ENCODE assay signal across 10 cellular contexts in the genomic region with DNA sequence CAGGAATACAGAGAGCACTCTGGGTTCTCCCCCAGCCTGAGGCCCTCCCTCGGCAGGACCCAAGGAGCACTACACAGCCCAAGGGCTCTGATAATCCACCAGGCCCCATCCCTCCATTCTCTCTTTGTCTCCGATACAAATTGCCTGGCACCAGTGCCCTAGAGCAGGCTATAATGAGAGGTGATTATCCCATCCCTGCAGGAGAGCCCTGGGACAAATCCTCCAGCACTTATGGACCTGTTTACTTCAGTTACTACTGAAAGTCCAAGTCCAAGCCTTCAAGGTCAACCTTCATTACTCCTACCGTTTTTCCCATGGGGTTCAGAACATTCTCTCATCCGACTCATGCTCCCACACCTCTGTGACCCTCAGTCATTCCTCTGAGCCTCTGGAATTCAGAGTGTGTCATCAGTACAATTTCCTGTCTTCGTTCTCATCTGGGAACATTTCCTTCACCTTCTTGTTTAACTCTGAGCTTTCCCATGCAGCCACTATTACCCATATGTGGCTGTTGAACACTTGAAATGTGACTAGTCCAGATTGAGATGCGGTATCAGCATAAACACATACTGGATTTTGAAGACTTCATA.
DNase-seq lines count a peak whose midpoint lies in the region; ATAC-seq and TF ChIP-seq lines count a peak whose summit lies in the region.
"Had no signal": no experiment of that assay in that cellular context is flagged by ENCODE, and none has a peak within 500 bp of the region (broad histone marks: within the 10 kb centered on the region; RNA-seq: fewer than 3 reads in every experiment).

No MANE protein-coding gene starts in this region.

- intact Hi-C loops in heart left ventricle (cut with DNase I) = loop anchor here in 1 of 10 donors (5.0 kb wide), 1 partner anchor 40 kb away; no protein-coding TSS in a partner anchor

- DNase-seq in heart left ventricle (no peak), right atrium auricular region (ENCODE audit: low spot score) (no peak), SW480 (ENCODE audit: low spot score) (peak; percentile 22), foreskin fibroblast (peak; percentile 84 to 90), smooth muscle cell of the brain vasculature (ENCODE audit: low read depth, low spot score) (peak; percentile 43), H7 (no peak), NCI-H510A treated with DMSO at 0.1 percent for 48 hours (lab: John Stamatoyannopoulos, UW) (no peak)
- DNase-seq: sigmoid colon had no signal

- TF ChIP-seq POLR2A in heart left ventricle (IDR thresholded peaks at IDR 0.05) = no peak

- H3K4me1 ChIP-seq in heart left ventricle (peaks cover 0 to 52% (median 27%) of the 10 kb centered on the region in 12 donors), right atrium auricular region (peaks cover 0 to 18% of the 10 kb centered on the region in 2 donors)
- H3K4me1 ChIP-seq: A549 had no signal

- H3K4me3 ChIP-seq in heart left ventricle (no peak overlapping the region), right atrium auricular region (no peak overlapping the region), foreskin fibroblast (ENCODE audit: low read depth in 1 of 2, low read length in 2 of 2) (no peak overlapping the region), H7 (ENCODE audit: insufficient read depth, low read depth, low read length) (no peak overlapping the region)
- H3K4me3 ChIP-seq: A549, sigmoid colon had no signal

- ATAC-seq in heart left ventricle (peak in 2 of 4 donors; percentile 40 to 46), HG02852 (IDR thresholded peaks at IDR 0.05; ENCODE audit: unreplicated experiment) (no peak)

- peak overlapping the region; percentile 11 to 88 (median 62) for H3K27ac ChIP-seq in heart left ventricle
- H3K27ac ChIP-seq in right atrium auricular region = peak overlapping the region in 1 of 2 donors; percentile 9
- H3K27ac ChIP-seq: A549, sigmoid colon had no signal

- TF ChIP-seq CTCF in heart left ventricle (IDR thresholded peaks at IDR 0.05) (no peak), right atrium auricular region (IDR thresholded peaks at IDR 0.05) (no peak), foreskin fibroblast (IDR thresholded peaks at IDR 0.05; ENCODE audit: low read depth, low read length) (no peak)

- H3K27me3 ChIP-seq in heart left ventricle = no peaks in the 10 kb centered on the region
- H3K27me3 ChIP-seq in right atrium auricular region = no peaks in the 10 kb centered on the region
- no peaks in the 10 kb centered on the region; the same call in none of the 2 replicates for H3K27me3 ChIP-seq in H7 (ENCODE audit: control insufficient read depth, insufficient read depth, low read length)
- H3K27me3 ChIP-seq: sigmoid colon had no signal

- H3K9me3 ChIP-seq in heart left ventricle = no peaks in the 10 kb centered on the region
- H3K9me3 ChIP-seq in right atrium auricular region = no peaks in the 10 kb centered on the region
- H3K9me3 ChIP-seq: A549, sigmoid colon had no signal

- WGBS in heart left ventricle, 4 donors = 43 to 46% (median 45%) methylated on average over 6 of the region's 6 CpGs

- H3K36me3 ChIP-seq in heart left ventricle (no peaks in the 10 kb centered on the region), right atrium auricular region (no peaks in the 10 kb centered on the region), H7 (replicated peaks; ENCODE audit: control insufficient read depth, insufficient read depth, low read length) (no peaks in the 10 kb centered on the region)
- H3K36me3 ChIP-seq: sigmoid colon had no signal

Comparison
In these comparisons a context has a peak if more than half of its experiments do, and no peak if none do; other contexts are left out.
1. DNase-seq: peak in SW480 (single experiment), foreskin fibroblast (2 of 2) and smooth muscle cell of the brain vasculature (single experiment); none in heart left ventricle (0 of 5), right atrium auricular region (single experiment), H7 (single experiment) and NCI-H510A treated with DMSO at 0.1 percent for 48 hours (single experiment).